Comparison of ENCODE assay signal across 24 cellular contexts in genomic region chr14:94673071-94673470, GRCh38.
"Had no signal": no experiment of that assay in that cellular context is flagged by ENCODE, and none has a peak within 500 bp of the region (broad histone marks: within the 10 kb centered on the region; RNA-seq: fewer than 3 reads in every experiment).

No MANE protein-coding gene starts in this region.

- H3K27ac ChIP-seq: breast epithelium, KMS-11, SK-N-MC, VCaP had no signal

- H3K36me3 ChIP-seq: breast epithelium had no signal

- H3K4me1 Mint-ChIP-seq: activated CD4-positive, alpha-beta T cell treated with anti-CD3 and anti-CD28 coated beads, Interleukin-2, amount 10 ng/mL, durations not matched to agents 7 days and 5 days; activated naive CD4-positive, alpha-beta T cell treated with anti-CD3 and anti-CD28 coated beads, Interleukin-2, amount 50 U/mL, for 24 hours; T-cell had no signal

- H3K4me1 ChIP-seq: breast epithelium had no signal

- ATAC-seq: Right ventricle myocardium inferior, T-cell had no signal

- H3K9me3 ChIP-seq: breast epithelium had no signal

- H3K36me3 Mint-ChIP-seq: activated naive CD4-positive, alpha-beta T cell treated with anti-CD3 and anti-CD28 coated beads, Interleukin-2, amount 50 U/mL, for 24 hours; T-cell had no signal

- DNase-seq: activated CD4-positive, alpha-beta T cell treated with anti-CD3 and anti-CD28 coated beads, Interleukin-2, amount 10 ng/mL, durations not matched to agents 7 days and 5 days; activated CD4-positive, CD25-positive, alpha-beta regulatory T cell; activated effector memory CD4-positive, alpha-beta T cell treated with Interleukin-2 at 50 U/mL for 16 hours; activated naive CD4-positive, alpha-beta T cell; activated T-cell treated with anti-CD3 and anti-CD28 coated beads, Interleukin-2, amount 50 U/mL, for 1 hour; central memory CD4-positive, alpha-beta T cell; NCI-H1092; NCI-H1417; NCI-H1694; NCI-H2029; NCI-H2107; NCI-H2171 treated with DMSO at 0.1 percent for 48 hours; NCI-H226; NCI-H526 treated with DMSO at 0.1 percent for 48 hours; NCI-H82; T-cell; T-helper 2 cell had no signal

- H3K4me3 ChIP-seq: breast epithelium, SK-N-MC had no signal

- H3K9me3 Mint-ChIP-seq: activated CD4-positive, alpha-beta T cell treated with anti-CD3 and anti-CD28 coated beads, Interleukin-2, amount 10 ng/mL, durations not matched to agents 7 days and 5 days; activated naive CD4-positive, alpha-beta T cell treated with anti-CD3 and anti-CD28 coated beads, Interleukin-2, amount 50 U/mL, for 24 hours; activated T-helper 1 cell treated with anti-CD3 and anti-CD28 coated beads, Interleukin-12 subunit alpha, Interleukin-12 subunit beta, Interleukin-2, Interleukin-4 antibody, amounts not matched to agents 30 ng/mL and 10 ng/mL and 1 ng/mL, durations not matched to agents 14 hours and 24 hours and 36 hours; T-cell had no signal

- H3K4me3 Mint-ChIP-seq: activated CD4-positive, alpha-beta T cell treated with anti-CD3 and anti-CD28 coated beads, Interleukin-2, amount 10 ng/mL, durations not matched to agents 7 days and 5 days; activated naive CD4-positive, alpha-beta T cell treated with anti-CD3 and anti-CD28 coated beads, Interleukin-2, amount 50 U/mL, for 24 hours; activated T-helper 1 cell treated with anti-CD3 and anti-CD28 coated beads, Interleukin-12 subunit alpha, Interleukin-12 subunit beta, Interleukin-2, Interleukin-4 antibody, amounts not matched to agents 30 ng/mL and 10 ng/mL and 1 ng/mL, durations not matched to agents 14 hours and 24 hours and 36 hours; T-cell had no signal

- H3K27ac Mint-ChIP-seq: activated CD4-positive, alpha-beta T cell treated with anti-CD3 and anti-CD28 coated beads, Interleukin-2, amount 10 ng/mL, durations not matched to agents 7 days and 5 days; activated naive CD4-positive, alpha-beta T cell treated with anti-CD3 and anti-CD28 coated beads, Interleukin-2, amount 50 U/mL, for 24 hours; activated T-helper 1 cell treated with anti-CD3 and anti-CD28 coated beads, Interleukin-12 subunit alpha, Interleukin-12 subunit beta, Interleukin-2, Interleukin-4 antibody, amounts not matched to agents 30 ng/mL and 10 ng/mL and 1 ng/mL, durations not matched to agents 14 hours and 24 hours and 36 hours; T-cell had no signal

- H3K27me3 ChIP-seq: breast epithelium had no signal
